1 cellular context compared by ENCODE assay signal in genomic region chr2:29014331-29014730, GRCh38.
TF ChIP-seq lines count a peak whose summit lies in the region.

No MANE protein-coding gene starts in this region.

TF ChIP-seq in GM12878, 131 proteins besides CTCF, POLR2A, EP300 and RAD21:
- TF ChIP-seq CBX3 (IDR thresholded peaks at IDR 0.05; ENCODE audit: borderline replicate concordance, low read depth) = no peak
- TF ChIP-seq CREB1 (IDR thresholded peaks at IDR 0.05; ENCODE audit: low read depth) = no peak
- TF ChIP-seq SMARCA5 (IDR thresholded peaks at IDR 0.05) = no peak
- TF ChIP-seq EZH2 (IDR thresholded peaks at IDR 0.05; ENCODE audit: borderline replicate concordance, control insufficient read depth, low read depth, low read length) = no peak
- TF ChIP-seq POU2F2 (IDR thresholded peaks at IDR 0.05; ENCODE audit: borderline replicate concordance, low read depth, low read length) = no peak
- TF ChIP-seq FOS (IDR thresholded peaks at IDR 0.05; ENCODE audit: borderline replicate concordance, extremely low read depth, insufficient read length) = no peak
- no peak for TF ChIP-seq PKNOX1 (IDR thresholded peaks at IDR 0.05)
- TF ChIP-seq IRF5 (IDR thresholded peaks at IDR 0.05; ENCODE audit: borderline replicate concordance) = no peak
- no peak for TF ChIP-seq FOXM1 (IDR thresholded peaks at IDR 0.05; ENCODE audit: low read depth, low read length)
- TF ChIP-seq TCF7 (IDR thresholded peaks at IDR 0.05; ENCODE audit: borderline replicate concordance) = no peak
- no peak for TF ChIP-seq MYC (IDR thresholded peaks at IDR 0.05; ENCODE audit: insufficient read depth, insufficient read length, insufficient replicate concordance, low read length, severe bottlenecking)
- TF ChIP-seq STAT1 (conservative IDR thresholded peaks at IDR 0.05) = no peak
- TF ChIP-seq TCF3 (IDR thresholded peaks at IDR 0.05; ENCODE audit: borderline replicate concordance, insufficient read depth, low read depth, low read length) = no peak
- TF ChIP-seq FOXK2 (IDR thresholded peaks at IDR 0.05) = no peak
- no peak for TF ChIP-seq SKIL (IDR thresholded peaks at IDR 0.05; ENCODE audit: low read depth, poor library complexity, severe bottlenecking)
- no peak for TF ChIP-seq ZBTB4 (CRISPR knock-in tag; IDR thresholded peaks at IDR 0.05)
- no peak for TF ChIP-seq ZNF24 (IDR thresholded peaks at IDR 0.05)
- TF ChIP-seq MEF2B (IDR thresholded peaks at IDR 0.05; ENCODE audit: partially characterized antibody, poor library complexity, severe bottlenecking) = no peak
